In genomic region chr9:39054453-39054852, GRCh38 we compare ENCODE assay signal across 6 cellular contexts.
DNase-seq lines count a peak whose midpoint lies in the region; ATAC-seq and TF ChIP-seq lines count a peak whose summit lies in the region.
"Not testable (repeated sequence)": the region's sequence is repeated elsewhere in the genome, so short reads cannot be mapped to it uniquely, and the experiment has no call there.

No MANE protein-coding gene starts in this region.

- not testable (repeated sequence) for H3K36me3 ChIP-seq in upper lobe of left lung; aorta (ENCODE audit: control insufficient read depth in 1 of 2, insufficient read depth in 2 of 2, low read length in 1 of 2)

- not testable (repeated sequence) for H3K27me3 ChIP-seq in right cardiac atrium (ENCODE audit: control insufficient read depth, insufficient read depth); upper lobe of left lung; aorta (ENCODE audit: control insufficient read depth in 1 of 2, insufficient read depth in 2 of 2, low read length in 1 of 2)

- 75% methylated on average over 8 of the region's 8 CpGs for WGBS in right cardiac atrium
- 87 to 88% methylated on average over 4 to 8 of the region's 8 CpGs for WGBS in upper lobe of left lung, 2 donors
- WGBS in aorta, 2 donors: 87% methylated on average over 8 of the region's 8 CpGs

- not testable (repeated sequence) for H3K9me3 ChIP-seq in right cardiac atrium (ENCODE audit: control insufficient read depth, low read length); upper lobe of left lung; aorta (ENCODE audit: control insufficient read depth, low read length)

- H3K4me1 ChIP-seq in right cardiac atrium (ENCODE audit: control insufficient read depth, insufficient read depth, low read length); upper lobe of left lung; aorta (ENCODE audit: control insufficient read depth in 1 of 2, insufficient read depth in 2 of 2, low read length in 2 of 2): not testable (repeated sequence)

- H3K9me3 Mint-ChIP-seq in central memory CD8-positive, alpha-beta T cell: not testable (repeated sequence)

- TF ChIP-seq POLR2A in upper lobe of left lung (IDR thresholded peaks at IDR 0.05): not testable (repeated sequence)

- H3K27ac Mint-ChIP-seq in central memory CD8-positive, alpha-beta T cell (ENCODE audit: low read depth): not testable (repeated sequence)

- not testable (repeated sequence) for H3K36me3 Mint-ChIP-seq in central memory CD8-positive, alpha-beta T cell (ENCODE audit: insufficient read depth)

- H3K4me3 ChIP-seq in right cardiac atrium (ENCODE audit: low read length); upper lobe of left lung; aorta (ENCODE audit: low read length in 2 of 2): not testable (repeated sequence)

- DNase-seq in CMK (ENCODE audit: low read depth): peak; percentile 88
- not testable (repeated sequence) for DNase-seq in central memory CD8-positive, alpha-beta T cell (ENCODE audit: low spot score in 2 of 2); right cardiac atrium; sciatic nerve (ENCODE audit: low spot score); upper lobe of left lung; aorta

- TF ChIP-seq CTCF in upper lobe of left lung (IDR thresholded peaks at IDR 0.05): not testable (repeated sequence)

- not testable (repeated sequence) for H3K27ac ChIP-seq in right cardiac atrium (ENCODE audit: low read length); upper lobe of left lung; aorta (ENCODE audit: low read depth in 1 of 2, low read length in 2 of 2)

- intact Hi-C loops in right cardiac atrium (cut with DNase I); sciatic nerve (cut with DNase I); aorta (cut with DNase I): not testable (repeated sequence)

- H3K27me3 Mint-ChIP-seq in central memory CD8-positive, alpha-beta T cell: not testable (repeated sequence)

- ATAC-seq in central memory CD8-positive, alpha-beta T cell (replicated peaks; ENCODE audit: extremely low read depth, poor library complexity, severe bottlenecking): peak; percentile 17
- ATAC-seq in right cardiac atrium (peak; percentile 29 to 33), sciatic nerve (peak; percentile 41), upper lobe of left lung (ENCODE audit: low FRiP score in 2 of 2) (peak; percentile 22 to 47), aorta (ENCODE audit: low FRiP score) (peak; percentile 64)

- H3K4me1 Mint-ChIP-seq in central memory CD8-positive, alpha-beta T cell: not testable (repeated sequence)

- not testable (repeated sequence) for H3K4me3 Mint-ChIP-seq in central memory CD8-positive, alpha-beta T cell

- TF ChIP-seq EP300 in upper lobe of left lung (IDR thresholded peaks at IDR 0.05): not testable (repeated sequence)
